ENCODE assay signal across 8 cellular contexts in genomic region chr17:75783069-75783783, GRCh38. TPM values are rescaled to one million over a fixed set of nuclear protein-coding genes. Genes with fewer than 3 reads are reported as not detected.
A peak's percentile ranks its signal among the peaks of the same experiment; 100 is the strongest.
DNase-seq lines count a peak whose midpoint lies in the region; ATAC-seq and TF ChIP-seq lines count a peak whose summit lies in the region.

No MANE protein-coding gene starts in this region.

- peaks cover 22% of the 10 kb centered on the region for H3K36me3 Mint-ChIP-seq in T-helper 2 cell treated with Interferon-gamma antibody and Interleukin-4, amounts not matched to agents 5 μg/mL and 100 μg/mL, for 36 hours (ENCODE audit: low read depth)

- H3K9me3 Mint-ChIP-seq in T-helper 2 cell treated with Interferon-gamma antibody and Interleukin-4, amounts not matched to agents 5 μg/mL and 100 μg/mL, for 36 hours: no peaks in the 10 kb centered on the region

- TF ChIP-seq CTCF in LNCaP clone FGC (IDR thresholded peaks at IDR 0.05; ENCODE audit: control insufficient read depth, extremely low read depth, insufficient read depth) (peak; percentile 50), omental fat pad (IDR thresholded peaks at IDR 0.05) (peak in 1 of 3 donors; percentile 36)

- peaks cover 7% of the 10 kb centered on the region for H3K36me3 ChIP-seq in rectal smooth muscle tissue (ENCODE audit: control insufficient read depth, insufficient read depth, low read length)

- peak overlapping the region; percentile 92 for H3K4me3 Mint-ChIP-seq in T-helper 2 cell treated with Interferon-gamma antibody and Interleukin-4, amounts not matched to agents 5 μg/mL and 100 μg/mL, for 36 hours

- peak; percentile 39 to 60 for DNase-seq in NCI-H2081 (lab: John Stamatoyannopoulos, UW)
- no peak for DNase-seq in NCI-H2081 treated with DMSO at 0.1 percent for 48 hours (lab: John Stamatoyannopoulos, UW)
- DNase-seq in LNCaP clone FGC (ENCODE audit: low read depth): peak; percentile 78
- DNase-seq in T-helper 2 cell treated with Interferon-gamma antibody and Interleukin-4, amounts not matched to agents 5 μg/mL and 100 μg/mL, for 36 hours (ENCODE audit: low spot score): no peak
- peak; percentile 60 for DNase-seq in fibroblast of gingiva (ENCODE audit: low read depth)
- no peak for DNase-seq in omental fat pad (ENCODE audit: low spot score)

- peak overlapping the region; percentile 100 for H3K27ac Mint-ChIP-seq in T-helper 2 cell treated with Interferon-gamma antibody and Interleukin-4, amounts not matched to agents 5 μg/mL and 100 μg/mL, for 36 hours

- ATAC-seq in omental fat pad (ENCODE audit: low FRiP score) (no peak), GM21447 (IDR thresholded peaks at IDR 0.05; ENCODE audit: unreplicated experiment) (no peak)

- peak overlapping the region; percentile 58; the same call in 1 of the 2 replicates for H3K4me3 ChIP-seq in LNCaP clone FGC (ENCODE audit: low read depth, low read length)
- H3K4me3 ChIP-seq in rectal smooth muscle tissue (ENCODE audit: low read length): peak overlapping the region; percentile 17

- H3K9ac ChIP-seq in rectal smooth muscle tissue (ENCODE audit: low read length): no peak overlapping the region

- peaks cover 3% of the 10 kb centered on the region for H3K27me3 Mint-ChIP-seq in T-helper 2 cell treated with Interferon-gamma antibody and Interleukin-4, amounts not matched to agents 5 μg/mL and 100 μg/mL, for 36 hours (ENCODE audit: low read depth)

- H3K27ac ChIP-seq in rectal smooth muscle tissue (ENCODE audit: low read depth, low read length): peak overlapping the region; percentile 98

- H3K27me3 ChIP-seq in rectal smooth muscle tissue (ENCODE audit: control insufficient read depth, insufficient read depth, low read length): no peaks in the 10 kb centered on the region

- peaks cover 24% of the 10 kb centered on the region for H3K4me1 ChIP-seq in rectal smooth muscle tissue (ENCODE audit: control insufficient read depth, insufficient read depth, low read length)

- peaks cover 45% of the 10 kb centered on the region for H3K4me1 Mint-ChIP-seq in T-helper 2 cell treated with Interferon-gamma antibody and Interleukin-4, amounts not matched to agents 5 μg/mL and 100 μg/mL, for 36 hours (ENCODE audit: low read depth)

RNA-seq across cellular contexts. Expression of gene UNK, which starts 1.4 kb away (rescaled TPM):
- 10 to 100 TPM; 19.4 to 38.9 (median 24.3) TPM for total RNA-seq in omental fat pad

RNA-seq across cellular contexts. Expression of gene GALK1, which starts 18.2 kb away (rescaled TPM):
- total RNA-seq in omental fat pad: 10 to 100 TPM; 15.9 to 51.5 (median 28.5) TPM

Comparison
In these comparisons a context has a peak if more than half of its experiments do, and no peak if none do; other contexts are left out.
1. DNase-seq: peak in NCI-H2081 (2 of 2), LNCaP clone FGC (single experiment) and fibroblast of gingiva (single experiment); none in NCI-H2081 treated with DMSO at 0.1 percent for 48 hours (single experiment), T-helper 2 cell treated with Interferon-gamma antibody and Interleukin-4, amounts not matched to agents 5 μg/mL and 100 μg/mL, for 36 hours (single experiment) and omental fat pad (single experiment).